Comparison of ENCODE assay signal across 16 cellular contexts in the genomic region with DNA sequence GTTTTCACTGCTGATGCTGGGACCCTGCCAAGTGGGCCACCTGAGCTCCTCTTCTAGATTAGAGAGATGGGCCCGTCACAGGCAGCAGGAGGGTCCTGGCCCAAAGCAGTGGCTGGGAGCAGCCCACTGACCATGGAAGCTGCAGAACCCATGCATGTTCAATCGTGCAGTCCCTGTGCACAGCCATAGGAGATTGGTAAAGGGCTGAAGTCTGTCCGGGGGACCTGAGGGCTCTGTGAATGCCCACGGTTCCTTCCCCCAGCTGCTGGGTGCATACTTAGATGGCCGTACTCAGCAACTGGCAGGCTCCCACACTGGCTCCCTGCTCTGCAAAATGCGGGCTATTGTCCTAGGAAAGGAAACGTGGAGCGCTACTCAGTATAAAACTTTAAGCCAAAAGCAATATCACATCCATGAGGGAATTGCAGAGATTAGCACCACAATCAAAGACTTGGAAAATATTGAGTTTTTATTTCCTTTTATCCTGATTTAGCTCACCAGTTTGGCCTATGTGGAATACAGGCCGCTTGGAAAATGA.
"Had no signal": no experiment of that assay in that cellular context is flagged by ENCODE, and none has a peak within 500 bp of the region (broad histone marks: within the 10 kb centered on the region; RNA-seq: fewer than 3 reads in every experiment).

No MANE protein-coding gene starts in this region.

- H3K9me3 Mint-ChIP-seq: immature natural killer cell; naive thymus-derived CD4-positive, alpha-beta T cell had no signal

- H3K36me3 ChIP-seq: colonic mucosa, neutrophil, tibial artery, upper lobe of left lung, uterus had no signal

- H3K27me3 ChIP-seq: colonic mucosa, neutrophil, tibial artery, upper lobe of left lung, uterus had no signal

- H3K9me3 ChIP-seq: colonic mucosa, neutrophil, upper lobe of left lung, uterus had no signal

- H3K27ac Mint-ChIP-seq: immature natural killer cell; naive thymus-derived CD4-positive, alpha-beta T cell; nephron progenitor cell had no signal

- H3K27ac ChIP-seq: colonic mucosa, neutrophil, tibial artery, upper lobe of left lung, uterus had no signal

- H3K4me1 ChIP-seq: colonic mucosa, upper lobe of left lung, uterus had no signal

- H3K4me3 Mint-ChIP-seq: immature natural killer cell; naive thymus-derived CD4-positive, alpha-beta T cell; nephron progenitor cell had no signal

- ATAC-seq: left colon; naive thymus-derived CD4-positive, alpha-beta T cell had no signal

- H3K4me1 Mint-ChIP-seq: immature natural killer cell; naive thymus-derived CD4-positive, alpha-beta T cell; nephron progenitor cell had no signal

- DNase-seq: colonic mucosa; effector CD4-positive, alpha-beta T cell; glutamatergic neuron; immature natural killer cell; kidney; left colon; mammary epithelial cell; naive thymus-derived CD4-positive, alpha-beta T cell; nephron progenitor cell; stimulated activated CD4-positive, alpha-beta T cell treated with anti-CD3 and anti-CD28 coated beads, Interleukin-2, amount 100 ng/mL, for 48 hours; stimulated activated naive CD4-positive, alpha-beta T cell treated with Interleukin-2 at 50 U/mL for 16 hours; tibial artery; uterus had no signal

- H3K4me3 ChIP-seq: colonic mucosa, smooth muscle cell, tibial artery, upper lobe of left lung, uterus had no signal
